ENCODE assay signal across 11 cellular contexts in the genomic region with DNA sequence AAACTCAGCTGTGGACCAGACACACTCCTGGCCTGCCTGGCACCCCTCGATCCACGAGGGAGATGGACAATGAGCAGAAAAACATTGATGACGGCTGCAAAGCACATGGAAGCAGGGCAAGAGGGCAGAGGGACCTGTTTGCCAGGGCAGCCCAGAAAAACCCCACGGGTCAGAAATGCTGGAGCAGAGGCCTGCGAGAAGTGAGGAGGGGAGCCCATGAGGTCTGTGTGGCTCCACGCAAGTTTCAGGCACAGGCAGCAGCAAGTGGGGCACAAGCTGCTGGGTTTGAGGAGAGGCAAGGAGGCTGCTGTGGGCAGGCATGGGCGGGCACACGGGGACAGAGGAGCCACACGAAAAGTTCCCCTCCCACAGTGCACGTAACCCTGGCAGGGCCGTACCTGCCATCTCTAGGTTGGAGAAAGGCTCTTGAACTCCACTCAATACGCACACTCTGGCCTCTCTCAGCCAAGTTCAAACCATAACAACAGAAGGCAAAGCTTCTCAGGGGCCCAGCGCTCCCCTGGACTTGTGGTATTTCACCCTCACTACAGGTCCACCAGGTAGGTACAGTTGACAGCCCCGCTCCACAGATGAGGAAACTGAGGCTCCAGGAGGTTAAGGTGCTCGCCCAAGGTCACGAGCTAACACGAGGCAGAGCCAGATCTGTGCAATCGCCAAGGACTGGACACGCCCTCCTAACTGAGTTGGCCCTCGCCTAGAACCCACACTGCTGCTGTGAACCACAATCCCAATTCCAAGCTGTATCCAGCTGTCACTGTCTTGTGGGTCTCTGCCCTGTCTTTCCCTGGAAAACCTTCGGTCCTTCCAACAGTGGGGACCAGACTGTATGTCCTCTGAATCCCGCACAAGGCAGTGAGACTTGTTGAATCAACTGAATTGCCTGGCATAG.
DNase-seq lines count a peak whose midpoint lies in the region; ATAC-seq, FAIRE-seq and TF ChIP-seq lines count a peak whose summit lies in the region.
"Had no signal": no experiment of that assay in that cellular context is flagged by ENCODE, and none has a peak within 500 bp of the region (broad histone marks: within the 10 kb centered on the region; RNA-seq: fewer than 3 reads in every experiment).

No MANE protein-coding gene starts in this region.

- H3K36me3 Mint-ChIP-seq in activated naive CD4-positive, alpha-beta T cell treated with anti-CD3 and anti-CD28 coated beads, Interleukin-2, amount 50 U/mL, for 24 hours, result no peaks in the 10 kb centered on the region
- peaks cover 33% of the 10 kb centered on the region for H3K36me3 Mint-ChIP-seq in dendritic cell treated with granulocyte-macrophage colony-stimulating factor and Interleukin-4, amounts not matched to agents 40 ng/mL and 50 ng/mL, for 4 days (ENCODE audit: low read depth)
- H3K36me3 Mint-ChIP-seq in naive thymus-derived CD4-positive, alpha-beta T cell, result peaks cover 0 to 6% (median 0%) of the 10 kb centered on the region in 5 donors

- POLR2A ChIA-PET in naive thymus-derived CD4-positive, alpha-beta T cell (lab: Charles Lee), result interaction anchor here (1.1 kb wide), 1 partner anchor 143 kb away, joined by 3 read pairs; no protein-coding TSS in a partner anchor

- no peaks in the 10 kb centered on the region for H3K9me3 ChIP-seq in naive thymus-derived CD4-positive, alpha-beta T cell (ENCODE audit: control insufficient read depth in 2 of 3, low read length in 3 of 3)
- H3K9me3 ChIP-seq in upper lobe of left lung, result no peaks in the 10 kb centered on the region

- H3K4me1 ChIP-seq in naive thymus-derived CD4-positive, alpha-beta T cell (ENCODE audit: control insufficient read depth in 2 of 2, insufficient read depth in 2 of 2, low read length in 2 of 2), result peaks cover 0 to 60% of the 10 kb centered on the region in 2 donors
- H3K4me1 ChIP-seq in upper lobe of left lung, result peaks cover 74 to 96% (median 86%) of the 10 kb centered on the region in 4 donors

- CTCF ChIA-PET in naive thymus-derived CD4-positive, alpha-beta T cell (lab: Charles Lee), result interaction anchor here (1.3 kb wide), 1 partner anchor 176 kb away, joined by 3 read pairs; no protein-coding TSS in a partner anchor

- H3K9me3 Mint-ChIP-seq in activated naive CD4-positive, alpha-beta T cell treated with anti-CD3 and anti-CD28 coated beads, Interleukin-2, amount 50 U/mL, for 24 hours, result no peaks in the 10 kb centered on the region
- H3K9me3 Mint-ChIP-seq in dendritic cell treated with granulocyte-macrophage colony-stimulating factor and Interleukin-4, amounts not matched to agents 40 ng/mL and 50 ng/mL, for 4 days, result no peaks in the 10 kb centered on the region
- peaks cover 0 to 1% (median 0%) of the 10 kb centered on the region in 11 donors for H3K9me3 Mint-ChIP-seq in naive thymus-derived CD4-positive, alpha-beta T cell
- H3K9me3 Mint-ChIP-seq: T-helper 1 cell treated with Interleukin-12 subunit alpha and Interleukin-12 subunit beta and Interleukin-4 antibody, amounts not matched to agents 30 μg/mL and 1 μg/mL, for 36 hours had no signal

- no peaks in the 10 kb centered on the region for H3K27me3 Mint-ChIP-seq in activated naive CD4-positive, alpha-beta T cell treated with anti-CD3 and anti-CD28 coated beads, Interleukin-2, amount 50 U/mL, for 24 hours
- H3K27me3 Mint-ChIP-seq in dendritic cell treated with granulocyte-macrophage colony-stimulating factor and Interleukin-4, amounts not matched to agents 40 ng/mL and 50 ng/mL, for 4 days, result peaks cover 17% of the 10 kb centered on the region
- H3K27me3 Mint-ChIP-seq in naive thymus-derived CD4-positive, alpha-beta T cell, result no peaks in the 10 kb centered on the region

- WGBS in upper lobe of left lung, 2 donors, result 48 to 66% methylated on average over 21 to 22 of the region's 22 CpGs

- no peak overlapping the region for H3K4me3 ChIP-seq in naive thymus-derived CD4-positive, alpha-beta T cell (ENCODE audit: low read length)
- H3K4me3 ChIP-seq in upper lobe of left lung, result no peak overlapping the region

- H3K27ac ChIP-seq in naive thymus-derived CD4-positive, alpha-beta T cell (ENCODE audit: low read depth, low read length), result peak overlapping the region; percentile 55
- peak overlapping the region; percentile 82 to 91 (median 86) for H3K27ac ChIP-seq in upper lobe of left lung

- intact Hi-C loops in dendritic cell treated with granulocyte-macrophage colony-stimulating factor and Interleukin-4, amounts not matched to agents 40 ng/mL and 50 ng/mL, for 4 days (cut with micrococcal nuclease), result no loop called here
- intact Hi-C loops in naive thymus-derived CD4-positive, alpha-beta T cell (cut with micrococcal nuclease), result no loop called here

- no peak for ATAC-seq in naive thymus-derived CD4-positive, alpha-beta T cell
- ATAC-seq in upper lobe of left lung (ENCODE audit: low FRiP score in 2 of 2), result no peak

- no peak for FAIRE-seq in RCC 7860 (lab: Jason Lieb, UNC)

- DNase-seq in activated naive CD4-positive, alpha-beta T cell (lab: John Stamatoyannopoulos, UW), result no peak
- no peak for DNase-seq in naive thymus-derived CD4-positive, alpha-beta T cell
- DNase-seq in upper lobe of left lung (peak in 1 of 2 donors; percentile 49), HPDE6-E6E7 (ENCODE audit: extremely low spot score) (no peak), RCC 7860 (ENCODE audit: low spot score) (no peak)
- no peak for DNase-seq in stimulated activated naive CD4-positive, alpha-beta T cell treated with Interleukin-2 at 50 U/mL for 16 hours (lab: John Stamatoyannopoulos, UW)
- DNase-seq: NCI-H2171; stimulated activated CD4-positive, alpha-beta T cell treated with anti-CD3 and anti-CD28 coated beads, Interleukin-2, amount 100 ng/mL, for 48 hours had no signal

- TF ChIP-seq EP300 in upper lobe of left lung (IDR thresholded peaks at IDR 0.05), result no peak

- no peaks in the 10 kb centered on the region for H3K27me3 ChIP-seq in naive thymus-derived CD4-positive, alpha-beta T cell (ENCODE audit: control insufficient read depth in 2 of 2, insufficient read depth in 2 of 2, low read length in 2 of 2)
- H3K27me3 ChIP-seq in upper lobe of left lung, result no peaks in the 10 kb centered on the region

- peaks cover 58% of the 10 kb centered on the region for H3K4me1 Mint-ChIP-seq in activated naive CD4-positive, alpha-beta T cell treated with anti-CD3 and anti-CD28 coated beads, Interleukin-2, amount 50 U/mL, for 24 hours
- H3K4me1 Mint-ChIP-seq in dendritic cell treated with granulocyte-macrophage colony-stimulating factor and Interleukin-4, amounts not matched to agents 40 ng/mL and 50 ng/mL, for 4 days (ENCODE audit: low read depth), result peaks cover 72% of the 10 kb centered on the region
- H3K4me1 Mint-ChIP-seq in naive thymus-derived CD4-positive, alpha-beta T cell, result peaks cover 8 to 69% (median 58%) of the 10 kb centered on the region in 7 donors

- no peak for TF ChIP-seq CTCF in upper lobe of left lung (IDR thresholded peaks at IDR 0.05)

- peak overlapping the region; percentile 76 for H3K27ac Mint-ChIP-seq in activated naive CD4-positive, alpha-beta T cell treated with anti-CD3 and anti-CD28 coated beads, Interleukin-2, amount 50 U/mL, for 24 hours
- H3K27ac Mint-ChIP-seq in dendritic cell treated with granulocyte-macrophage colony-stimulating factor and Interleukin-4, amounts not matched to agents 40 ng/mL and 50 ng/mL, for 4 days, result peak overlapping the region; percentile 82
- H3K27ac Mint-ChIP-seq in naive thymus-derived CD4-positive, alpha-beta T cell, result peak overlapping the region in 8 of 9 donors; percentile 81 to 98 (median 94)
- H3K27ac Mint-ChIP-seq: T-helper 1 cell treated with Interleukin-12 subunit alpha and Interleukin-12 subunit beta and Interleukin-4 antibody, amounts not matched to agents 30 μg/mL and 1 μg/mL, for 36 hours had no signal

- H3K36me3 ChIP-seq in naive thymus-derived CD4-positive, alpha-beta T cell (ENCODE audit: control insufficient read depth in 2 of 3, insufficient read depth in 3 of 3, low read length in 3 of 3), result peaks cover 0 to 36% (median 13%) of the 10 kb centered on the region in 3 experiments
- H3K36me3 ChIP-seq in upper lobe of left lung, result peaks cover 0 to 10% (median 6%) of the 10 kb centered on the region in 4 donors

- no peak for TF ChIP-seq POLR2A in upper lobe of left lung (IDR thresholded peaks at IDR 0.05)

- H3K4me3 Mint-ChIP-seq in activated naive CD4-positive, alpha-beta T cell treated with anti-CD3 and anti-CD28 coated beads, Interleukin-2, amount 50 U/mL, for 24 hours, result peak overlapping the region; percentile 7
- H3K4me3 Mint-ChIP-seq in dendritic cell treated with granulocyte-macrophage colony-stimulating factor and Interleukin-4, amounts not matched to agents 40 ng/mL and 50 ng/mL, for 4 days, result no peak overlapping the region
- H3K4me3 Mint-ChIP-seq in naive thymus-derived CD4-positive, alpha-beta T cell, result peak overlapping the region in 9 of 10 donors; percentile 58 to 85 (median 73)
- H3K4me3 Mint-ChIP-seq: T-helper 1 cell treated with Interleukin-12 subunit alpha and Interleukin-12 subunit beta and Interleukin-4 antibody, amounts not matched to agents 30 μg/mL and 1 μg/mL, for 36 hours had no signal
